ENCODE assay signal across 10 cellular contexts in genomic region chrY:7274410-7274913, GRCh38.
A peak's percentile ranks its signal among the peaks of the same experiment; 100 is the strongest.
DNase-seq lines count a peak whose midpoint lies in the region; ATAC-seq and TF ChIP-seq lines count a peak whose summit lies in the region.
"Had no signal": no experiment of that assay in that cellular context is flagged by ENCODE, and none has a peak within 500 bp of the region (broad histone marks: within the 10 kb centered on the region; RNA-seq: fewer than 3 reads in every experiment).

No MANE protein-coding gene starts in this region.

- CTCF ChIA-PET in CD8-positive, alpha-beta T cell (lab: Charles Lee) = interaction anchor here (1.6 kb wide), 1 partner anchor 16 kb away, joined by 4 read pairs; no protein-coding TSS in a partner anchor

- H3K4me3 ChIP-seq in CD8-positive, alpha-beta T cell (ENCODE audit: low read depth, low read length) = peak overlapping the region; percentile 85

- TF ChIP-seq CTCF in CD8-positive, alpha-beta T cell (IDR thresholded peaks at IDR 0.05) = no peak

- H3K27me3 ChIP-seq in CD8-positive, alpha-beta T cell (ENCODE audit: insufficient read depth, low read length) = no peaks in the 10 kb centered on the region

- H3K4me1 Mint-ChIP-seq in CD8-positive, alpha-beta T cell (ENCODE audit: low read depth) = peaks cover 41% of the 10 kb centered on the region
- no peaks in the 10 kb centered on the region for H3K4me1 Mint-ChIP-seq in activated T-helper 17 cell treated with anti-CD3 and anti-CD28 coated beads, Interleukin-2, amount 50 U/mL, for 72 hours
- peaks cover 6% of the 10 kb centered on the region for H3K4me1 Mint-ChIP-seq in memory B cell
- H3K4me1 Mint-ChIP-seq: brain had no signal

- DNase-seq in CD8-positive, alpha-beta T cell = peak in 1 of 7 experiments; percentile 18
- DNase-seq in memory B cell (ENCODE audit: low spot score in 2 of 2) = no peak
- no peak for DNase-seq in islet precursor cell
- DNase-seq in NCI-H510A (lab: John Stamatoyannopoulos, UW) = no peak
- no peak for DNase-seq in cerebellum (ENCODE audit: low spot score)
- no peak for DNase-seq in COLO829 (ENCODE audit: low spot score)
- DNase-seq: NCI-H1694 treated with DMSO at 0.1 percent for 48 hours had no signal

- no peak for ATAC-seq in CD8-positive, alpha-beta T cell
- ATAC-seq in HG02678 (IDR thresholded peaks at IDR 0.05; ENCODE audit: unreplicated experiment) = peak; percentile 17
- no peak for ATAC-seq in activated T-helper 17 cell treated with anti-CD3 and anti-CD28 coated beads, Interleukin-2, amount 50 U/mL, for 72 hours (replicated peaks)
- ATAC-seq in memory B cell (ENCODE audit: low read depth) = no peak

- intact Hi-C loops in CD8-positive, alpha-beta T cell (cut with DNase I, micrococcal nuclease) = loop anchor here in 1 of 2 experiments (5.0 to 10.0 kb wide), 5 partner anchors 53 to 310 kb away; no protein-coding TSS in a partner anchor

- no peaks in the 10 kb centered on the region for H3K9me3 Mint-ChIP-seq in CD8-positive, alpha-beta T cell
- H3K9me3 Mint-ChIP-seq in activated T-helper 17 cell treated with anti-CD3 and anti-CD28 coated beads, Interleukin-2, amount 50 U/mL, for 72 hours = no peaks in the 10 kb centered on the region
- no peaks in the 10 kb centered on the region for H3K9me3 Mint-ChIP-seq in memory B cell
- H3K9me3 Mint-ChIP-seq: brain had no signal

- POLR2A ChIA-PET in CD8-positive, alpha-beta T cell (lab: Charles Lee) = interaction anchor here (1.0 to 1.4 kb wide), 5 partner anchors 8 to 34 kb away, joined by 4 to 13 read pairs (median 7); no protein-coding TSS in a partner anchor

- no peaks in the 10 kb centered on the region for H3K36me3 ChIP-seq in CD8-positive, alpha-beta T cell (ENCODE audit: insufficient read depth, low read length)

- no peaks in the 10 kb centered on the region for H3K9me3 ChIP-seq in CD8-positive, alpha-beta T cell (ENCODE audit: low read length)

- no peaks in the 10 kb centered on the region for H3K27me3 Mint-ChIP-seq in CD8-positive, alpha-beta T cell (ENCODE audit: low read depth)
- H3K27me3 Mint-ChIP-seq in activated T-helper 17 cell treated with anti-CD3 and anti-CD28 coated beads, Interleukin-2, amount 50 U/mL, for 72 hours = no peaks in the 10 kb centered on the region
- no peaks in the 10 kb centered on the region for H3K27me3 Mint-ChIP-seq in memory B cell
- H3K27me3 Mint-ChIP-seq: brain had no signal

- H3K36me3 Mint-ChIP-seq in CD8-positive, alpha-beta T cell = peaks cover 17% of the 10 kb centered on the region
- peaks cover 49% of the 10 kb centered on the region for H3K36me3 Mint-ChIP-seq in activated T-helper 17 cell treated with anti-CD3 and anti-CD28 coated beads, Interleukin-2, amount 50 U/mL, for 72 hours (ENCODE audit: low read depth)
- no peaks in the 10 kb centered on the region for H3K36me3 Mint-ChIP-seq in memory B cell
- H3K36me3 Mint-ChIP-seq: brain had no signal

- H3K27ac Mint-ChIP-seq in CD8-positive, alpha-beta T cell = peak overlapping the region; percentile 98
- H3K27ac Mint-ChIP-seq in activated T-helper 17 cell treated with anti-CD3 and anti-CD28 coated beads, Interleukin-2, amount 50 U/mL, for 72 hours = peak overlapping the region; percentile 97
- peak overlapping the region; percentile 84 for H3K27ac Mint-ChIP-seq in memory B cell

- H3K27ac ChIP-seq in CD8-positive, alpha-beta T cell (ENCODE audit: low read depth, low read length) = peak overlapping the region; percentile 75

- H3K4me3 Mint-ChIP-seq in CD8-positive, alpha-beta T cell = peak overlapping the region; percentile 97
- H3K4me3 Mint-ChIP-seq in activated T-helper 17 cell treated with anti-CD3 and anti-CD28 coated beads, Interleukin-2, amount 50 U/mL, for 72 hours = peak overlapping the region; percentile 99
- peak overlapping the region; percentile 89 for H3K4me3 Mint-ChIP-seq in memory B cell

- peaks cover 31% of the 10 kb centered on the region for H3K4me1 ChIP-seq in CD8-positive, alpha-beta T cell (ENCODE audit: insufficient read depth, low read length)
